Comparison of ENCODE assay signal across 19 cellular contexts in genomic region chr12:20339060-20339459, GRCh38. TPM values are rescaled to one million over a fixed set of nuclear protein-coding genes. Genes with fewer than 3 reads are reported as not detected.
DNase-seq lines count a peak whose midpoint lies in the region; FAIRE-seq and TF ChIP-seq lines count a peak whose summit lies in the region.
"Had no signal": no experiment of that assay in that cellular context is flagged by ENCODE, and none has a peak within 500 bp of the region (broad histone marks: within the 10 kb centered on the region; RNA-seq: fewer than 3 reads in every experiment).

No MANE protein-coding gene starts in this region.

- H3F3A ChIP-seq in MM.1S (ENCODE audit: insufficient read depth, low read length) = no peaks in the 10 kb centered on the region

- POLR2A ChIA-PET in AG04449 (lab: Yijun Ruan, JAX) = no interaction called here

- no peak overlapping the region for H3K27ac ChIP-seq in MM.1S (ENCODE audit: low read length)
- H3K27ac ChIP-seq: Peyer's patch had no signal

- H3K9me2 ChIP-seq in MM.1S (replicated peaks; ENCODE audit: insufficient read depth, low read length) = no peaks in the 10 kb centered on the region

- H3K9ac ChIP-seq in MM.1S (ENCODE audit: low read length) = no peak overlapping the region

- no peak for TF ChIP-seq CTCF in AG04449 (IDR thresholded peaks at IDR 0.05; ENCODE audit: insufficient read depth, low read length, missing control alignments)
- no peak for TF ChIP-seq CTCF in choroid plexus epithelial cell (conservative IDR thresholded peaks at IDR 0.05; ENCODE audit: low read depth, low read length)
- TF ChIP-seq CTCF in MM.1S (IDR thresholded peaks at IDR 0.05; ENCODE audit: low read length) = no peak

- no peak overlapping the region for H3K4me2 ChIP-seq in MM.1S (ENCODE audit: low read depth, low read length)

- no peak for FAIRE-seq in urothelium cell line (lab: Jason Lieb, UNC)

- CTCF ChIA-PET in AG04449 (lab: Yijun Ruan, JAX) = interaction anchor here (1.3 to 1.4 kb wide), 2 partner anchors 11 to 38 kb away, joined by 3 read pairs; no protein-coding TSS in a partner anchor

- no peak overlapping the region for H3K4me3 ChIP-seq in AG04449 (ENCODE audit: low read depth, low read length)
- no peak overlapping the region for H3K4me3 ChIP-seq in choroid plexus epithelial cell (ENCODE audit: low read depth, low read length)
- no peak overlapping the region for H3K4me3 ChIP-seq in MM.1S (ENCODE audit: low read length)
- H3K4me3 ChIP-seq: Peyer's patch had no signal

- H2AFZ ChIP-seq in MM.1S (ENCODE audit: low read length) = no peak overlapping the region

- H3K36me3 ChIP-seq in MM.1S (replicated peaks; ENCODE audit: insufficient read depth, low read length) = no peaks in the 10 kb centered on the region
- H3K36me3 ChIP-seq: Peyer's patch had no signal

- DNase-seq in AG04449 (ENCODE audit: low read depth, low spot score) (peak; percentile 55), M059J (ENCODE audit: low read depth) (peak; percentile 62), choroid plexus epithelial cell (ENCODE audit: low read depth) (peak; percentile 47), kidney tubule cell (ENCODE audit: low spot score) (peak; percentile 2), NCI-H510A (lab: John Stamatoyannopoulos, UW) (no peak), MM.1S (no peak), NCI-H345 treated with DMSO at 0.1 percent for 48 hours (lab: John Stamatoyannopoulos, UW; ENCODE audit: unreplicated experiment) (no peak), urothelium cell line (ENCODE audit: low spot score) (no peak)
- DNase-seq: Caco-2; CD4-positive, alpha-beta T cell; DMS53; H7; NCI-H1105; NCI-H2081; NCI-H2171 treated with DMSO at 0.1 percent for 48 hours; NCI-H748 treated with DMSO at 0.1 percent for 48 hours; NK-92 treated with Interleukin-12 subunit alpha and Interleukin-12 subunit beta, amount 100 ng/mL, for 24 hours; Peyer's patch had no signal

- no peaks in the 10 kb centered on the region for H4K20me1 ChIP-seq in MM.1S (ENCODE audit: insufficient read depth, low read length)

- no peaks in the 10 kb centered on the region for H3K9me3 ChIP-seq in MM.1S (replicated peaks; ENCODE audit: insufficient read depth, low read length)
- H3K9me3 ChIP-seq: Caco-2 had no signal

- H3K27me3 ChIP-seq in MM.1S (replicated peaks; ENCODE audit: insufficient read depth, low read length) = no peaks in the 10 kb centered on the region
- H3K27me3 ChIP-seq: Peyer's patch had no signal

- H3K4me1 ChIP-seq in MM.1S (ENCODE audit: low read length) = no peaks in the 10 kb centered on the region
- H3K4me1 ChIP-seq: Caco-2, Peyer's patch had no signal

- no peaks in the 10 kb centered on the region for H3K79me2 ChIP-seq in MM.1S (ENCODE audit: low read length)

RNA-seq across cellular contexts. Expression of gene PDE3A, which starts 29.3 kb away (rescaled TPM):
- total RNA-seq in M059J (2014; rRNA removed; shearing (Covaris generic)) = 13.5 and 18.9 TPM in 2 replicates
- total RNA-seq: A172; CD4-positive, alpha-beta T cell had no signal

Comparison
In these comparisons a context has a peak if more than half of its experiments do, and no peak if none do; other contexts are left out.
1. DNase-seq: peak in AG04449 (single experiment), M059J (single experiment), choroid plexus epithelial cell (single experiment) and kidney tubule cell (single experiment); none in NCI-H510A (single experiment), MM.1S (single experiment), NCI-H345 treated with DMSO at 0.1 percent for 48 hours (single experiment) and urothelium cell line (single experiment).